8 cellular contexts compared by ENCODE assay signal in genomic region chr11:61972112-61972795, GRCh38. TPM values are rescaled to one million over a fixed set of nuclear protein-coding genes. Genes with fewer than 3 reads are reported as not detected.
DNase-seq lines count a peak whose midpoint lies in the region; ATAC-seq and TF ChIP-seq lines count a peak whose summit lies in the region.

No MANE protein-coding gene starts in this region.

- H3K27me3 ChIP-seq in neutrophil: peaks cover 39% of the 10 kb centered on the region

- no peak for TF ChIP-seq CTCF in AG10803 (conservative IDR thresholded peaks at IDR 0.05; ENCODE audit: low read length)
- TF ChIP-seq CTCF in neutrophil (IDR thresholded peaks at IDR 0.05): no peak

- peak overlapping the region; percentile 95 for H3K27ac ChIP-seq in neutrophil

- H3K4me3 ChIP-seq in AG10803 (ENCODE audit: low read length) (peak overlapping the region; percentile 43), neutrophil (ENCODE audit: low read depth in 1 of 2, low read length in 1 of 2) (peak overlapping the region; percentile 57 to 99)

- DNase-seq in AG10803 (ENCODE audit: low read depth) (peak; percentile 98), OCI-M1 (lab: John Stamatoyannopoulos, UW) (peak; percentile 59), ecto neural progenitor cell (ENCODE audit: low spot score) (peak; percentile 29), LoVo (ENCODE audit: low spot score) (no peak), NCI-H446 (lab: John Stamatoyannopoulos, UW) (no peak), occipital lobe (lab: John Stamatoyannopoulos, UW) (no peak)

- H3K4me1 ChIP-seq in neutrophil (ENCODE audit: control insufficient read depth in 1 of 2, insufficient read depth in 1 of 2, low read depth in 1 of 2, low read length in 1 of 2): peaks cover 60 to 63% of the 10 kb centered on the region in 2 experiments

- no peaks in the 10 kb centered on the region for H3K9me3 ChIP-seq in neutrophil

- H3K36me3 ChIP-seq in neutrophil: no peaks in the 10 kb centered on the region

- ATAC-seq in HG03025 (IDR thresholded peaks at IDR 0.05; ENCODE audit: low FRiP score, unreplicated experiment): no peak

RNA-seq across cellular contexts. Expression of gene FTH1, which starts 4.8 kb away (rescaled TPM):
- 252 TPM for total RNA-seq in occipital lobe

RNA-seq across cellular contexts. Expression of gene BEST1, which starts 22.1 kb away (rescaled TPM):
- total RNA-seq in occipital lobe: 1.2 TPM

RNA-seq across cellular contexts. Expression of gene RAB3IL1, which starts 54.9 kb away (rescaled TPM):
- 2.3 TPM for total RNA-seq in occipital lobe

Comparison
In these comparisons a context has a peak if more than half of its experiments do, and no peak if none do; other contexts are left out.
1. DNase-seq: peak in AG10803 (single experiment), OCI-M1 (single experiment) and ecto neural progenitor cell (single experiment); none in LoVo (single experiment), NCI-H446 (0 of 2) and occipital lobe (single experiment).